In the genomic region with DNA sequence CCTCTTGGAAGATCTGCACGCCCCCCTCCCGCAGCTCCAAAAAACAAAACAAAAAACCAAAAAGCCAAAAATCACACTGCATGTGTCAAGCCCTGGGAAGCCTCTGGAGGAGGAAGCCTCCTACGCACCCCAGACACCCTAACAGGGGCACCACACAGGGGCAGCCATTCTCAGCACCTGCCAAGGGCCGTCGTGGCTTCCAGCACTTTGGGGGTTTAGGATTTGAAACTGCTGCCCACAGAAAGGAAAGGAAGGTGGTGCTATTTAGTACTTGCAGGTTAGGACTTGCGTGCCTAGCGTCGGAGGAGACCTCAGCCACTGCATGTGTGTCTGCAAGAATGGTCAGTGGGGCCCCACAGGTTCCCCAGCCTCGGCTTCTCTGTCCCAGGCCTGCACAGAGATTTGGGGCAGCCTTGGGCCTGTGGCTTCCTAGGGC, we compare ENCODE assay signal across 8 cellular contexts.
DNase-seq lines count a peak whose midpoint lies in the region; ATAC-seq and TF ChIP-seq lines count a peak whose summit lies in the region.
"Had no signal": no experiment of that assay in that cellular context is flagged by ENCODE, and none has a peak within 500 bp of the region (broad histone marks: within the 10 kb centered on the region; RNA-seq: fewer than 3 reads in every experiment).

No MANE protein-coding gene starts in this region.

- H3K27me3 Mint-ChIP-seq in T-helper 2 cell treated with Interferon-gamma antibody and Interleukin-4, amounts not matched to agents 5 μg/mL and 100 μg/mL, for 36 hours (ENCODE audit: low read depth), result peaks cover 18% of the 10 kb centered on the region

- peaks cover 29% of the 10 kb centered on the region for H3K4me1 Mint-ChIP-seq in T-helper 2 cell treated with Interferon-gamma antibody and Interleukin-4, amounts not matched to agents 5 μg/mL and 100 μg/mL, for 36 hours (ENCODE audit: low read depth)

- ATAC-seq in GM18907 (IDR thresholded peaks at IDR 0.05; ENCODE audit: unreplicated experiment) (peak; percentile 29), HG02610 (IDR thresholded peaks at IDR 0.05; ENCODE audit: unreplicated experiment) (peak; percentile 14), SK-N-SH treated with all-trans-retinoic acid at 6 μM for 48 hours (no peak)

- peaks cover 3% of the 10 kb centered on the region for H3K36me3 Mint-ChIP-seq in T-helper 2 cell treated with Interferon-gamma antibody and Interleukin-4, amounts not matched to agents 5 μg/mL and 100 μg/mL, for 36 hours (ENCODE audit: low read depth)

- peak overlapping the region; percentile 77 for H3K4me3 Mint-ChIP-seq in T-helper 2 cell treated with Interferon-gamma antibody and Interleukin-4, amounts not matched to agents 5 μg/mL and 100 μg/mL, for 36 hours

- H3K27ac Mint-ChIP-seq in T-helper 2 cell treated with Interferon-gamma antibody and Interleukin-4, amounts not matched to agents 5 μg/mL and 100 μg/mL, for 36 hours, result peak overlapping the region; percentile 79

- no peak for DNase-seq in T-helper 2 cell treated with Interferon-gamma antibody and Interleukin-4, amounts not matched to agents 5 μg/mL and 100 μg/mL, for 36 hours (ENCODE audit: low spot score)
- peak; percentile 27 to 30 for DNase-seq in stimulated activated CD8-positive, alpha-beta memory T cell treated with anti-CD3 and anti-CD28 coated beads, Interleukin-7, amount 100 ng/mL, for 48 hours (ENCODE audit: extremely low read depth in 1 of 2, low read depth in 1 of 2)
- no peak for DNase-seq in NCI-H526 treated with DMSO at 0.1 percent for 48 hours (lab: John Stamatoyannopoulos, UW)
- DNase-seq in EL, result no peak
- DNase-seq: foreskin fibroblast had no signal

- H3K9me3 Mint-ChIP-seq in T-helper 2 cell treated with Interferon-gamma antibody and Interleukin-4, amounts not matched to agents 5 μg/mL and 100 μg/mL, for 36 hours, result no peaks in the 10 kb centered on the region

TF ChIP-seq in SK-N-SH treated with all-trans-retinoic acid at 6 μM for 48 hours, 23 proteins besides CTCF, POLR2A, EP300 and RAD21:
- TF ChIP-seq ISL1 (CRISPR knock-in tag; IDR thresholded peaks at IDR 0.05) (no peak), GLIS3 (CRISPR knock-in tag; IDR thresholded peaks at IDR 0.05) (no peak), CSRNP3 (CRISPR knock-in tag; IDR thresholded peaks at IDR 0.05) (no peak), CSDC2 (CRISPR knock-in tag; IDR thresholded peaks at IDR 0.05) (no peak), ZFP30 (CRISPR knock-in tag; IDR thresholded peaks at IDR 0.05) (no peak), ZNF8 (CRISPR knock-in tag; IDR thresholded peaks at IDR 0.05) (no peak), TOX (CRISPR knock-in tag; IDR thresholded peaks at IDR 0.05; ENCODE audit: borderline replicate concordance) (no peak)
- TF ChIP-seq, protein P1, sequence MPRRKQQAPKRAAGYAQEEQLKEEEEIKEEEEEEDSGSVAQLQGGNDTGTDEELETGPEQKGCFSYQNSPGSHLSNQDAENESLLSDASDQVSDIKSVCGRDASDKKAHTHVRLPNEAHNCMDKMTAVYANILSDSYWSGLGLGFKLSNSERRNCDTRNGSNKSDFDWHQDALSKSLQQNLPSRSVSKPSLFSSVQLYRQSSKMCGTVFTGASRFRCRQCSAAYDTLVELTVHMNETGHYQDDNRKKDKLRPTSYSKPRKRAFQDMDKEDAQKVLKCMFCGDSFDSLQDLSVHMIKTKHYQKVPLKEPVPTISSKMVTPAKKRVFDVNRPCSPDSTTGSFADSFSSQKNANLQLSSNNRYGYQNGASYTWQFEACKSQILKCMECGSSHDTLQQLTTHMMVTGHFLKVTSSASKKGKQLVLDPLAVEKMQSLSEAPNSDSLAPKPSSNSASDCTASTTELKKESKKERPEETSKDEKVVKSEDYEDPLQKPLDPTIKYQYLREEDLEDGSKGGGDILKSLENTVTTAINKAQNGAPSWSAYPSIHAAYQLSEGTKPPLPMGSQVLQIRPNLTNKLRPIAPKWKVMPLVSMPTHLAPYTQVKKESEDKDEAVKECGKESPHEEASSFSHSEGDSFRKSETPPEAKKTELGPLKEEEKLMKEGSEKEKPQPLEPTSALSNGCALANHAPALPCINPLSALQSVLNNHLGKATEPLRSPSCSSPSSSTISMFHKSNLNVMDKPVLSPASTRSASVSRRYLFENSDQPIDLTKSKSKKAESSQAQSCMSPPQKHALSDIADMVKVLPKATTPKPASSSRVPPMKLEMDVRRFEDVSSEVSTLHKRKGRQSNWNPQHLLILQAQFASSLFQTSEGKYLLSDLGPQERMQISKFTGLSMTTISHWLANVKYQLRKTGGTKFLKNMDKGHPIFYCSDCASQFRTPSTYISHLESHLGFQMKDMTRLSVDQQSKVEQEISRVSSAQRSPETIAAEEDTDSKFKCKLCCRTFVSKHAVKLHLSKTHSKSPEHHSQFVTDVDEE (CRISPR knock-in tag; IDR thresholded peaks at IDR 0.05), result no peak

Comparison
In these comparisons a context has a peak if more than half of its experiments do, and no peak if none do; other contexts are left out.
1. DNase-seq: peak in stimulated activated CD8-positive, alpha-beta memory T cell treated with anti-CD3 and anti-CD28 coated beads, Interleukin-7, amount 100 ng/mL, for 48 hours (2 of 2); none in T-helper 2 cell treated with Interferon-gamma antibody and Interleukin-4, amounts not matched to agents 5 μg/mL and 100 μg/mL, for 36 hours (single experiment), NCI-H526 treated with DMSO at 0.1 percent for 48 hours (single experiment) and EL (single experiment).